1 cellular context compared by ENCODE assay signal in genomic region chr7:42924223-42924877, GRCh38.
TF ChIP-seq lines count a peak whose summit lies in the region.

No MANE protein-coding gene starts in this region.

TF ChIP-seq in WTC11, 78 proteins besides CTCF, POLR2A, EP300 and RAD21:
- TF ChIP-seq ZNF416 (CRISPR knock-in tag; IDR thresholded peaks at IDR 0.05) (no peak), JAZF1 (CRISPR knock-in tag; IDR thresholded peaks at IDR 0.05) (no peak), NFYB (CRISPR knock-in tag; conservative IDR thresholded peaks at IDR 0.05; ENCODE audit: low read depth) (no peak), ZNF317 (CRISPR knock-in tag; IDR thresholded peaks at IDR 0.05; ENCODE audit: borderline replicate concordance, low read depth) (no peak), GABPB1 (CRISPR knock-in tag; IDR thresholded peaks at IDR 0.05) (no peak), ERG (CRISPR knock-in tag; IDR thresholded peaks at IDR 0.05) (no peak)
- TF ChIP-seq, protein P1, sequence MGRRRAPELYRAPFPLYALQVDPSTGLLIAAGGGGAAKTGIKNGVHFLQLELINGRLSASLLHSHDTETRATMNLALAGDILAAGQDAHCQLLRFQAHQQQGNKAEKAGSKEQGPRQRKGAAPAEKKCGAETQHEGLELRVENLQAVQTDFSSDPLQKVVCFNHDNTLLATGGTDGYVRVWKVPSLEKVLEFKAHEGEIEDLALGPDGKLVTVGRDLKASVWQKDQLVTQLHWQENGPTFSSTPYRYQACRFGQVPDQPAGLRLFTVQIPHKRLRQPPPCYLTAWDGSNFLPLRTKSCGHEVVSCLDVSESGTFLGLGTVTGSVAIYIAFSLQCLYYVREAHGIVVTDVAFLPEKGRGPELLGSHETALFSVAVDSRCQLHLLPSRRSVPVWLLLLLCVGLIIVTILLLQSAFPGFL (CRISPR knock-in tag; IDR thresholded peaks at IDR 0.05; ENCODE audit: borderline replicate concordance) = no peak
